In the genomic region with DNA sequence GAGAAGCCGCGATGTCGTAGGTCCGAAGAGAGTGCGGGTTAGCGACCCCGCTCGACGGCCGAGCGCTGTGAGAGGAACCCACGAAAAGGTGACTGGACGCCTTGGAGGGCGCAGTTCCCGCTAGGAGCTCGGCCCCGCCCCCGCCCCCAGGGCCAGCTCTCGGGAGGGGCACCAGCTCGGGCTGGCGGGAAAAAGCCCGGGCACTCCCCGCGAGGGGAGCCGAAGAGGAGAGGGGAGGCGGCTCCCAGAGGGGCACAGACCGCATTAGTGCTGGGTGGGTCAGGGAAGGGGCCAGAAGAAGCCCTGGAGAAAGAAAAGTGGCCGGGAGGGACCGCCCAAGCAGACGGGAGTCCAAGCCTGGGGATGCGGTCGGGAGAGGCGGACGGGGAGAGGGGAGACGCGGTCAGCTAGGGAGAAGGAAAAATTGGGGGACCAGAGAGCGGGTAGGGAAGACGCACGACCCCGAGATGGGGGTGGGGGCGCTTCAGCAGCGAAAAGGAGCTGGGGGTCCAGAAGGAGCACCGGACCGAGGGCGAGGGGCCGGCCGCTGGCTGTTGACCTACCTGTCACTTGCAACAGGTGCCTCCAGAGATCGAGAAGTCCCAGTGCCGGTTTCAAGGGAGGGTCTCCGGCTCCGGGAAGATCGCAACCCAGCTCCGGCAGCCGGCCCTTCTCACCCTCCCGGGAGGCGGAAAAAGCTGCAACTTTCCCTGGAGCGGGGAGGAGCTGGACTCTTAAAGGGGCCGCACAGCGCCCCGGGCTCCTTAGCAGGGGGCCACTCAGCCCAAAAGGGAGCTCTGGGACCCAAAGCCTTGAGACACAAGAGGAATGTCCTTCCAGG, we compare ENCODE assay signal across 8 cellular contexts. TPM values are rescaled to one million over a fixed set of nuclear protein-coding genes. Genes with fewer than 3 reads are reported as not detected.
DNase-seq lines count a peak whose midpoint lies in the region; ATAC-seq, FAIRE-seq and TF ChIP-seq lines count a peak whose summit lies in the region.

A gene (minus strand): TSS at position 681 of the 841 bp plus-strand sequence. CDS start 30,084 bp downstream, outside the sequence.

- TF ChIP-seq CTCF in pancreas (IDR thresholded peaks at IDR 0.05) = no peak

- H3K79me2 ChIP-seq in GM23248 (ENCODE audit: insufficient read depth) = no peaks in the 10 kb centered on the region

- no peaks in the 10 kb centered on the region for H3K9me2 ChIP-seq in GM23248 (ENCODE audit: insufficient read depth)

- H3K4me2 ChIP-seq in GM23248 (ENCODE audit: unreplicated experiment) = peak within 1 kb of the TSS; percentile 68

- DNase-seq in GM23248 (peak; percentile 46), SK-N-MC (ENCODE audit: low read depth, low spot score) (no peak), Right ventricle myocardium superior (peak; percentile 45), pancreas (peak; percentile 20 to 72 (median 40)), NCI-H446 (lab: John Stamatoyannopoulos, UW) (no peak), AML-193 (lab: John Stamatoyannopoulos, UW) (no peak)
- DNase-seq in activated CD8-positive, alpha-beta memory T cell treated with anti-CD3 and anti-CD28 coated beads, Interleukin-2, amount 50 U/mL, for 4 hours = no peak
- no peak for DNase-seq in central memory CD4-positive, alpha-beta T cell

- ATAC-seq in Right ventricle myocardium superior (ENCODE audit: poor library complexity) = peak; percentile 75
- ATAC-seq in pancreas = peak; percentile 84 to 94 (median 91)

- peak within 1 kb of the TSS; percentile 65 for H3K9ac ChIP-seq in GM23248
- peak within 1 kb of the TSS; percentile 53 for H3K9ac ChIP-seq in SK-N-MC (ENCODE audit: insufficient read length)

- H3K4me1 ChIP-seq in GM23248 (ENCODE audit: insufficient read depth) (no peaks in the 10 kb centered on the region), pancreas (no peaks in the 10 kb centered on the region)

- no peak for FAIRE-seq in pancreas (lab: Jason Lieb, UNC)

- H3F3A ChIP-seq in GM23248 (ENCODE audit: insufficient read depth) = no peaks in the 10 kb centered on the region

- intact Hi-C loops in Right ventricle myocardium superior (cut with DNase I) (no loop called here), pancreas (cut with DNase I) (no loop called here)

- H3K27ac ChIP-seq in GM23248 = no peak within 1 kb of the TSS
- no peak within 1 kb of the TSS for H3K27ac ChIP-seq in SK-N-MC
- peak within 1 kb of the TSS in 3 of 4 donors; percentile 4 to 46 (median 26) for H3K27ac ChIP-seq in pancreas

- no peaks in the 10 kb centered on the region for H4K20me1 ChIP-seq in GM23248 (ENCODE audit: insufficient read depth)

- no peaks in the 10 kb centered on the region for H3K36me3 ChIP-seq in GM23248 (ENCODE audit: low read depth)
- H3K36me3 ChIP-seq in SK-N-MC (ENCODE audit: insufficient read depth, low read length) = no peaks in the 10 kb centered on the region
- H3K36me3 ChIP-seq in pancreas = no peaks in the 10 kb centered on the region

- H3K27me3 ChIP-seq in GM23248 (replicated peaks; ENCODE audit: insufficient read depth) = no peaks in the 10 kb centered on the region
- peaks cover 0 to 3% (median 0%) of the 10 kb centered on the region in 4 donors for H3K27me3 ChIP-seq in pancreas

- H3K9me3 ChIP-seq in GM23248 (ENCODE audit: low read depth) (no peaks in the 10 kb centered on the region), SK-N-MC (ENCODE audit: low read depth, low read length) (no peaks in the 10 kb centered on the region), pancreas (no peaks in the 10 kb centered on the region)

- in situ Hi-C loops in GM23248 (cut with MboI) = no loop called here

- whole genome bisulfite sequencing in GM23248 (ENCODE audit: low coverage in 1 of 2, low lambda C conversion rate in 2 of 2, missing lambda C conversion rate in 2 of 2), 2 experiments = 2 to 8% methylated on average over 8 to 43 of the region's 60 CpGs
- 1 to 28% methylated on average over 59 to 60 of the region's 60 CpGs for WGBS in pancreas, 2 donors

- peak within 1 kb of the TSS; percentile 78 for H3K4me3 ChIP-seq in GM23248
- peak within 1 kb of the TSS; percentile 74 for H3K4me3 ChIP-seq in SK-N-MC
- H3K4me3 ChIP-seq in pancreas = peak within 1 kb of the TSS; percentile 43 to 66 (median 58)

- peak within 1 kb of the TSS; percentile 92 for H2AFZ ChIP-seq in GM23248

RNA-seq across cellular contexts. Expression of the gene that starts here (rescaled TPM):
- total RNA-seq in GM23248 (2014; rRNA removed; shearing (Covaris generic)) = 3.2 and 4.6 TPM in 2 replicates
- polyA plus RNA-seq in GM23248 (2016; fragmentation: Nextera tagmentation; extraction: Ambion mirVana) (1.6 and 2.5 TPM in 2 replicates), pancreas (10 to 100 TPM in 1 of 2 donors, 1 to 10 TPM in 1; 4.0 to 23.7 TPM)
- total RNA-seq in Right ventricle myocardium superior (3.7 TPM), pancreas (10 to 100 TPM in 2 of 6 donors, 1 to 10 TPM in 4; 3.2 to 12.3 (median 7.9) TPM)

Comparison
In these comparisons a context has a peak if more than half of its experiments do, and no peak if none do; other contexts are left out.
1. DNase-seq: peak in GM23248 (single experiment), Right ventricle myocardium superior (single experiment) and pancreas (6 of 6); none in SK-N-MC (single experiment), NCI-H446 (0 of 2), activated CD8-positive, alpha-beta memory T cell treated with anti-CD3 and anti-CD28 coated beads, Interleukin-2, amount 50 U/mL, for 4 hours (single experiment), AML-193 (0 of 2) and central memory CD4-positive, alpha-beta T cell (single experiment).
2. H3K27ac ChIP-seq: peak in pancreas (3 of 4); none in GM23248 (single experiment) and SK-N-MC (single experiment).
3. Peak in every context shown above with its lines, with median percentiles within 50 percentile points of each other: H3K4me3 ChIP-seq.